2 cellular contexts compared by ENCODE assay signal in genomic region chr1:119374208-119374877, GRCh38.
A peak's percentile ranks its signal among the peaks of the same experiment; 100 is the strongest.
TF ChIP-seq lines count a peak whose summit lies in the region.

No MANE protein-coding gene starts in this region.

TF ChIP-seq in liver, 16 proteins besides CTCF, POLR2A, EP300 and RAD21:
- peak; percentile 21 for TF ChIP-seq YY1 (IDR thresholded peaks at IDR 0.05)
- no peak for TF ChIP-seq ATF3 (IDR thresholded peaks at IDR 0.05)
- peak in 1 of 2 donors; percentile 10 for TF ChIP-seq JUND (IDR thresholded peaks at IDR 0.05)
- TF ChIP-seq HNF4A (conservative IDR thresholded peaks at IDR 0.05), result peak in 1 of 2 donors; percentile 34
- TF ChIP-seq RXRA (IDR thresholded peaks at IDR 0.05), result peak in 1 of 2 donors; percentile 32
- TF ChIP-seq TAF1 (conservative IDR thresholded peaks at IDR 0.05), result no peak
- TF ChIP-seq GABPA (IDR thresholded peaks at IDR 0.05 in 1 of 2, conservative IDR thresholded peaks at IDR 0.05 in 1 of 2), result no peak
- TF ChIP-seq EGR1 (IDR thresholded peaks at IDR 0.05; ENCODE audit: low read depth in 2 of 2), result no peak
- TF ChIP-seq SP1 (IDR thresholded peaks at IDR 0.05), result peak; percentile 9
- TF ChIP-seq FOXA2 (IDR thresholded peaks at IDR 0.05), result no peak
- no peak for TF ChIP-seq NR2F2 (IDR thresholded peaks at IDR 0.05)

TF ChIP-seq in HepG2, 621 proteins besides CTCF, POLR2A, EP300 and RAD21:
- TF ChIP-seq SALL1 (CRISPR knock-in tag; IDR thresholded peaks at IDR 0.05) (no peak), ATF7-NPFF (CRISPR knock-in tag; IDR thresholded peaks at IDR 0.05; ENCODE audit: low read depth) (no peak), PREB (CRISPR knock-in tag; IDR thresholded peaks at IDR 0.05) (no peak), ZNF225 (CRISPR knock-in tag; IDR thresholded peaks at IDR 0.05) (no peak), ZNF841 (CRISPR knock-in tag; IDR thresholded peaks at IDR 0.05; ENCODE audit: borderline replicate concordance) (no peak), PAWR (CRISPR knock-in tag; IDR thresholded peaks at IDR 0.05; ENCODE audit: borderline replicate concordance) (no peak), MED13 (CRISPR knock-in tag; IDR thresholded peaks at IDR 0.05) (no peak), BRCA1 (CRISPR knock-in tag; IDR thresholded peaks at IDR 0.05) (no peak), SYNCRIP (IDR thresholded peaks at IDR 0.05; ENCODE audit: insufficient read depth, low read depth, low read length) (no peak), ZNF550 (CRISPR knock-in tag; IDR thresholded peaks at IDR 0.05; ENCODE audit: borderline replicate concordance) (no peak), ZNF136 (CRISPR knock-in tag; IDR thresholded peaks at IDR 0.05; ENCODE audit: low read depth) (no peak), ZNF552 (CRISPR knock-in tag; IDR thresholded peaks at IDR 0.05; ENCODE audit: borderline replicate concordance) (no peak)
